Comparison of ENCODE assay signal across 2 cellular contexts in genomic region chr9:129341991-129342348, GRCh38.
TF ChIP-seq lines count a peak whose summit lies in the region.

No MANE protein-coding gene starts in this region.

TF ChIP-seq in HepG2, 621 proteins besides CTCF, POLR2A, EP300 and RAD21:
- peak; percentile 17; the same call in 1 of the 2 replicates for TF ChIP-seq ZKSCAN1 (IDR thresholded peaks at IDR 0.05; ENCODE audit: low read length)
- no peak for TF ChIP-seq FIP1L1 (IDR thresholded peaks at IDR 0.05; ENCODE audit: borderline replicate concordance, insufficient read depth, low read depth, low read length)
- no peak for TF ChIP-seq NKX3-1 (CRISPR knock-in tag; IDR thresholded peaks at IDR 0.05)

TF ChIP-seq in K562, 482 proteins besides CTCF, POLR2A, EP300 and RAD21:
- TF ChIP-seq ZKSCAN1 (IDR thresholded peaks at IDR 0.05; ENCODE audit: low read depth, low read length) (peak; percentile 83), ZBED1 (IDR thresholded peaks at IDR 0.05) (no peak)
TF ChIP-seq in K562: peak in this region for 1.
